8 cellular contexts compared by ENCODE assay signal in genomic region chr19:13978306-13978705, GRCh38. TPM values are rescaled to one million over a fixed set of nuclear protein-coding genes. Genes with fewer than 3 reads are reported as not detected.
DNase-seq lines count a peak whose midpoint lies in the region; ATAC-seq, FAIRE-seq and TF ChIP-seq lines count a peak whose summit lies in the region.

No MANE protein-coding gene starts in this region.

- H3K4me2 ChIP-seq in SK-N-SH: no peak overlapping the region

- ATAC-seq in SK-N-SH treated with all-trans-retinoic acid at 6 μM for 48 hours (no peak; the same call in 2 of the 3 replicates), GM18867 (IDR thresholded peaks at IDR 0.05; ENCODE audit: unreplicated experiment) (no peak)

- no peak for TF ChIP-seq EP300 in SK-N-SH (IDR thresholded peaks at IDR 0.05; ENCODE audit: borderline replicate concordance in 1 of 2, low read depth in 1 of 2, low read length in 1 of 2)

- TF ChIP-seq CTCF in SK-N-SH (IDR thresholded peaks at IDR 0.05): no peak

- no peaks in the 10 kb centered on the region for H3F3A ChIP-seq in SK-N-SH (replicated peaks; ENCODE audit: insufficient read depth)

- no peaks in the 10 kb centered on the region for H3K36me3 Mint-ChIP-seq in activated naive CD8-positive, alpha-beta T cell

- H3K27ac ChIP-seq in SK-N-SH (ENCODE audit: low read depth in 2 of 2, low read length in 1 of 2): no peak overlapping the region
- peak overlapping the region in 1 of 2 donors; percentile 64 for H3K27ac ChIP-seq in small intestine (ENCODE audit: low read depth in 1 of 2, low read length in 1 of 2)

- H2AFZ ChIP-seq in SK-N-SH (ENCODE audit: low read depth): no peak overlapping the region

- H3K4me3 Mint-ChIP-seq in activated naive CD8-positive, alpha-beta T cell: peak overlapping the region; percentile 53

- CTCF ChIA-PET in SK-N-SH (lab: Yijun Ruan, JAX): interaction anchor here (0.9 to 1.5 kb wide), 2 partner anchors 12 to 95 kb away, joined by 3 to 5 read pairs; no protein-coding TSS in a partner anchor

- H4K20me1 ChIP-seq in SK-N-SH (ENCODE audit: insufficient read depth): no peaks in the 10 kb centered on the region

- no peaks in the 10 kb centered on the region for H3K27me3 Mint-ChIP-seq in activated naive CD8-positive, alpha-beta T cell

- H3K4me3 ChIP-seq in SK-N-SH (ENCODE audit: low read depth in 2 of 2, low read length in 1 of 2) (no peak overlapping the region), iPS-11a (ENCODE audit: low read depth, low read length) (peak overlapping the region; percentile 20), small intestine (ENCODE audit: low read depth in 1 of 2, low read length in 2 of 2) (peak overlapping the region in 1 of 2 donors; percentile 43)

- H3K27me3 ChIP-seq in SK-N-SH (ENCODE audit: insufficient read depth) (no peaks in the 10 kb centered on the region), small intestine (ENCODE audit: control insufficient read depth in 2 of 2, insufficient read depth in 2 of 2, low read length in 2 of 2) (no peaks in the 10 kb centered on the region)

- H3K9me3 ChIP-seq in SK-N-SH (no peaks in the 10 kb centered on the region), small intestine (ENCODE audit: control insufficient read depth, low read depth) (no peaks in the 10 kb centered on the region)

- no peaks in the 10 kb centered on the region for H3K9me2 ChIP-seq in SK-N-SH

- no peak for TF ChIP-seq RAD21 in SK-N-SH (IDR thresholded peaks at IDR 0.05; ENCODE audit: low read length)

- POLR2A ChIA-PET in SK-N-SH (lab: Yijun Ruan, JAX): no interaction called here

- H3K36me3 ChIP-seq in SK-N-SH (replicated peaks in 1 of 2; ENCODE audit: control insufficient read depth in 1 of 2, insufficient read depth in 2 of 2, low read length in 1 of 2) (peaks cover 0 to 3% of the 10 kb centered on the region in 2 experiments), small intestine (ENCODE audit: control insufficient read depth in 2 of 2, insufficient read depth in 2 of 2, low read length in 2 of 2) (peaks cover 2 to 6% of the 10 kb centered on the region in 2 donors)

- H3K4me1 Mint-ChIP-seq in activated naive CD8-positive, alpha-beta T cell (ENCODE audit: low read depth): peaks cover 36% of the 10 kb centered on the region

- DNase-seq in SK-N-SH: peak; percentile 81
- peak; percentile 45 for DNase-seq in small intestine
- DNase-seq in amniotic stem cell (lab: John Stamatoyannopoulos, UW): no peak
- DNase-seq in urothelium cell line (ENCODE audit: low spot score): no peak

- H3K4me1 ChIP-seq in SK-N-SH (ENCODE audit: control insufficient read depth in 1 of 2, insufficient read depth in 2 of 2, low read depth in 1 of 2, low read length in 1 of 2) (peaks cover 0 to 23% of the 10 kb centered on the region in 2 experiments; a peak in 1 of 4 replicates), small intestine (ENCODE audit: control insufficient read depth in 2 of 2, insufficient read depth in 1 of 2, low read depth in 1 of 2, low read length in 1 of 2) (no peaks in the 10 kb centered on the region)

- FAIRE-seq in small intestine (lab: Jason Lieb, UNC) (no peak), urothelium cell line (lab: Jason Lieb, UNC) (no peak)

- H3K9me3 Mint-ChIP-seq in activated naive CD8-positive, alpha-beta T cell (ENCODE audit: low read depth): no peaks in the 10 kb centered on the region

- no peak overlapping the region for H3K27ac Mint-ChIP-seq in activated naive CD8-positive, alpha-beta T cell

- H3K79me2 ChIP-seq in SK-N-SH (ENCODE audit: insufficient read depth): no peaks in the 10 kb centered on the region

- 94% methylated on average over 5 of the region's 19 CpGs for WGBS in SK-N-SH (ENCODE audit: low lambda C conversion rate)
- 13 to 20% (median 15%) methylated on average over 7 to 19 of the region's 19 CpGs for WGBS in small intestine, 3 donors

- no peak overlapping the region for H3K9ac ChIP-seq in SK-N-SH

TF ChIP-seq in SK-N-SH, 30 proteins besides CTCF, POLR2A, EP300 and RAD21:
- TF ChIP-seq FOXJ3 (CRISPR knock-in tag; IDR thresholded peaks at IDR 0.05) (no peak), EZH2phosphoT487 (IDR thresholded peaks at IDR 0.05; ENCODE audit: borderline replicate concordance, low read depth) (no peak), RCOR1 (IDR thresholded peaks at IDR 0.05; ENCODE audit: low read length) (no peak), SIN3A (IDR thresholded peaks at IDR 0.05; ENCODE audit: borderline replicate concordance, low read depth, low read length) (no peak), ELF1 (IDR thresholded peaks at IDR 0.05) (no peak), TCF12 (IDR thresholded peaks at IDR 0.05) (no peak), FOSL2 (IDR thresholded peaks at IDR 0.05; ENCODE audit: borderline replicate concordance, low read depth) (no peak), FOXM1 (IDR thresholded peaks at IDR 0.05; ENCODE audit: low read depth) (no peak), GATA2 (CRISPR knock-in tag; IDR thresholded peaks at IDR 0.05) (no peak), ZBTB33 (IDR thresholded peaks at IDR 0.05; ENCODE audit: borderline replicate concordance, low read depth) (no peak), NFIC (IDR thresholded peaks at IDR 0.05; ENCODE audit: borderline replicate concordance) (no peak), TAF1 (IDR thresholded peaks at IDR 0.05; ENCODE audit: borderline replicate concordance, low read depth, low read length) (no peak)

TF ChIP-seq in SK-N-SH treated with all-trans-retinoic acid at 6 μM for 48 hours, 23 proteins besides CTCF, POLR2A, EP300 and RAD21 (continues in another document):
- TF ChIP-seq OSR1 (CRISPR knock-in tag; IDR thresholded peaks at IDR 0.05) (no peak), BACH2 (CRISPR knock-in tag; IDR thresholded peaks at IDR 0.05; ENCODE audit: borderline replicate concordance) (no peak), CREB5 (CRISPR knock-in tag; IDR thresholded peaks at IDR 0.05; ENCODE audit: low read depth) (no peak), POU6F1 (CRISPR knock-in tag; IDR thresholded peaks at IDR 0.05; ENCODE audit: borderline replicate concordance, low read depth) (no peak), TCF4 (CRISPR knock-in tag; IDR thresholded peaks at IDR 0.05; ENCODE audit: borderline replicate concordance) (no peak), ARNTL (CRISPR knock-in tag; IDR thresholded peaks at IDR 0.05; ENCODE audit: borderline replicate concordance, low read depth) (no peak), ISL1 (CRISPR knock-in tag; IDR thresholded peaks at IDR 0.05) (no peak), PPARA (CRISPR knock-in tag; IDR thresholded peaks at IDR 0.05; ENCODE audit: borderline replicate concordance) (no peak), SNAI2 (CRISPR knock-in tag; IDR thresholded peaks at IDR 0.05) (no peak), GLIS3 (CRISPR knock-in tag; IDR thresholded peaks at IDR 0.05) (no peak), ESRRG (CRISPR knock-in tag; IDR thresholded peaks at IDR 0.05) (no peak), RARB (CRISPR knock-in tag; IDR thresholded peaks at IDR 0.05) (no peak)

RNA-seq across cellular contexts. Expression of gene DCAF15, which starts 26.0 kb away (rescaled TPM):
- polyA plus RNA-seq in SK-N-SH (2012; rRNA removed): 36.7 and 55.6 TPM in 2 replicates
- 12.5 and 21.6 TPM in 2 replicates for polyA plus RNA-seq in SK-N-SH (2012; cell fraction: cytosol; rRNA removed)
- 239 and 253 TPM in 2 replicates for polyA plus RNA-seq in SK-N-SH (2012; cell fraction: nucleus; rRNA removed)
- 10 to 100 TPM; 14.1 to 26.8 (median 17.7) TPM for polyA plus RNA-seq in small intestine

RNA-seq across cellular contexts. Expression of gene RFX1, which starts 27.8 kb away (rescaled TPM):
- polyA plus RNA-seq in SK-N-SH (2012; rRNA removed) (0.54 and 1.5 TPM in 2 replicates), small intestine (1 to 10 TPM; 3.8 to 6.0 (median 4.9) TPM)
- polyA plus RNA-seq in SK-N-SH (2012; cell fraction: cytosol; rRNA removed): 0.64 and 1.2 TPM in 2 replicates
- 6.2 and 9.3 TPM in 2 replicates for polyA plus RNA-seq in SK-N-SH (2012; cell fraction: nucleus; rRNA removed)

RNA-seq across cellular contexts. Expression of gene PODNL1, which starts 40.1 kb away (rescaled TPM):
- 4.2 and 7.5 TPM in 2 replicates for polyA plus RNA-seq in SK-N-SH (2012; rRNA removed)
- polyA plus RNA-seq in SK-N-SH (2012; cell fraction: cytosol; rRNA removed): 5.1 and 7.2 TPM in 2 replicates
- polyA plus RNA-seq in SK-N-SH (2012; cell fraction: nucleus; rRNA removed): 11.8 and 14.5 TPM in 2 replicates
- 1 to 10 TPM in 1 of 3 donors, not detected in 2; 1.7 TPM for polyA plus RNA-seq in small intestine

RNA-seq across cellular contexts. Expression of gene RLN3, which starts 49.6 kb away (rescaled TPM):
- polyA plus RNA-seq in SK-N-SH (2012; rRNA removed): not detected in 2 replicates
- polyA plus RNA-seq in SK-N-SH (2012; cell fraction: cytosol; rRNA removed): not detected in 2 replicates
- polyA plus RNA-seq in SK-N-SH (2012; cell fraction: nucleus; rRNA removed): not detected in 2 replicates
- polyA plus RNA-seq in small intestine: not detected

RNA-seq across cellular contexts. Expression of gene IL27RA, which starts 53.3 kb away (rescaled TPM):
- polyA plus RNA-seq in SK-N-SH (2012; rRNA removed) (9.3 TPM in 2 replicates), small intestine (1 to 10 TPM in 2 of 3 donors, under 1 TPM in 1; 0.45 to 4.9 (median 1.4) TPM)
- 5.5 and 7.5 TPM in 2 replicates for polyA plus RNA-seq in SK-N-SH (2012; cell fraction: cytosol; rRNA removed)
- 6.4 and 7.6 TPM in 2 replicates for polyA plus RNA-seq in SK-N-SH (2012; cell fraction: nucleus; rRNA removed)

Comparison
In these comparisons a context has a peak if more than half of its experiments do, and no peak if none do; other contexts are left out.
1. DNase-seq: peak in SK-N-SH (single experiment) and small intestine (single experiment); none in amniotic stem cell (single experiment) and urothelium cell line (single experiment).